Comparison of ENCODE assay signal across 7 cellular contexts in genomic region chr7:116933465-116933864, GRCh38.
"Had no signal": no experiment of that assay in that cellular context is flagged by ENCODE, and none has a peak within 500 bp of the region (broad histone marks: within the 10 kb centered on the region; RNA-seq: fewer than 3 reads in every experiment).

No MANE protein-coding gene starts in this region.

- H3K9me3 Mint-ChIP-seq: GM23338, H9, IgD-negative memory B cell had no signal

- H3K4me3 Mint-ChIP-seq: GM23338, H9, IgD-negative memory B cell had no signal

- H2AFZ ChIP-seq: GM23338 had no signal

- H3K27ac Mint-ChIP-seq: GM23338, H9, IgD-negative memory B cell had no signal

- ATAC-seq: GM23338, HepG2 had no signal

- DNase-seq: H9, HCEC 1CT, KBM-7 had no signal

- H3K4me3 ChIP-seq: GM23338 had no signal

- H3K27ac ChIP-seq: HL-60 had no signal

- H3K4me2 ChIP-seq: GM23338 had no signal
